In genomic region chr2:68751397-68752339, GRCh38 we compare ENCODE assay signal across 8 cellular contexts. TPM values are rescaled to one million over a fixed set of nuclear protein-coding genes. Genes with fewer than 3 reads are reported as not detected.
DNase-seq lines count a peak whose midpoint lies in the region; ATAC-seq and TF ChIP-seq lines count a peak whose summit lies in the region.

No MANE protein-coding gene starts in this region.

- peaks cover 40% of the 10 kb centered on the region for H3K36me3 Mint-ChIP-seq in activated naive CD8-positive, alpha-beta T cell treated with anti-CD3 and anti-CD28 coated beads, Interleukin-2, amount 50 U/mL, for 24 hours (ENCODE audit: low read depth)

- peak; percentile 57 for TF ChIP-seq CTCF in GM12801 (IDR thresholded peaks at IDR 0.05; ENCODE audit: extremely low read depth, insufficient read length)
- TF ChIP-seq CTCF in left ventricle myocardium inferior (IDR thresholded peaks at IDR 0.05; ENCODE audit: borderline replicate concordance) = peak; percentile 96

- H3K36me3 ChIP-seq in left ventricle myocardium inferior = no peaks in the 10 kb centered on the region

- intact Hi-C loops in left ventricle myocardium inferior (cut with micrococcal nuclease) = loop anchor here (5.0 kb wide), 2 partner anchors 86 to 156 kb away; no protein-coding TSS in a partner anchor
- intact Hi-C loops in sciatic nerve (cut with DNase I) = loop anchor here (5.0 to 10.0 kb wide), 2 partner anchors 83 to 156 kb away; no protein-coding TSS in a partner anchor

- peaks cover 12% of the 10 kb centered on the region for H3K9me3 Mint-ChIP-seq in activated naive CD8-positive, alpha-beta T cell treated with anti-CD3 and anti-CD28 coated beads, Interleukin-2, amount 50 U/mL, for 24 hours

- H3K4me1 Mint-ChIP-seq in activated naive CD8-positive, alpha-beta T cell treated with anti-CD3 and anti-CD28 coated beads, Interleukin-2, amount 50 U/mL, for 24 hours = peaks cover 86% of the 10 kb centered on the region

- peaks cover 2% of the 10 kb centered on the region for H3K9me3 ChIP-seq in left ventricle myocardium inferior (replicated peaks)

- peak overlapping the region; percentile 67 for H3K27ac Mint-ChIP-seq in activated naive CD8-positive, alpha-beta T cell treated with anti-CD3 and anti-CD28 coated beads, Interleukin-2, amount 50 U/mL, for 24 hours

- peak overlapping the region; percentile 2 for H3K27ac ChIP-seq in left ventricle myocardium inferior (replicated peaks)

- DNase-seq in NCI-H1417 (lab: John Stamatoyannopoulos, UW) (peak; percentile 44 to 96 (median 79)), SW480 (ENCODE audit: low spot score) (peak; percentile 81), left ventricle myocardium inferior (peak; percentile 88), sciatic nerve (ENCODE audit: low spot score) (peak; percentile 97)
- DNase-seq in activated naive CD8-positive, alpha-beta T cell treated with anti-CD3 and anti-CD28 coated beads, Interleukin-2, amount 50 U/mL, for 24 hours = peak; percentile 96

- H3K4me1 ChIP-seq in left ventricle myocardium inferior = peaks cover 20% of the 10 kb centered on the region

- peak overlapping the region; percentile 33 for H3K4me3 ChIP-seq in left ventricle myocardium inferior

- H3K4me3 Mint-ChIP-seq in activated naive CD8-positive, alpha-beta T cell treated with anti-CD3 and anti-CD28 coated beads, Interleukin-2, amount 50 U/mL, for 24 hours = peak overlapping the region; percentile 42

- H3K27me3 Mint-ChIP-seq in activated naive CD8-positive, alpha-beta T cell treated with anti-CD3 and anti-CD28 coated beads, Interleukin-2, amount 50 U/mL, for 24 hours = no peaks in the 10 kb centered on the region

- ATAC-seq in HG02623 (IDR thresholded peaks at IDR 0.05; ENCODE audit: unreplicated experiment) = peak; percentile 73
- peak; percentile 88 for ATAC-seq in activated naive CD8-positive, alpha-beta T cell treated with anti-CD3 and anti-CD28 coated beads, Interleukin-2, amount 50 U/mL, for 24 hours
- peak; percentile 94 for ATAC-seq in sciatic nerve
- no peak for ATAC-seq in GM18519 (IDR thresholded peaks at IDR 0.05; ENCODE audit: low FRiP score, unreplicated experiment)

- H3K27me3 ChIP-seq in left ventricle myocardium inferior (ENCODE audit: low read depth) = no peaks in the 10 kb centered on the region

RNA-seq across cellular contexts. Expression of gene ARHGAP25, which starts 17.1 kb away (rescaled TPM):
- total RNA-seq in left ventricle myocardium inferior = 5.3 TPM
- 21.6 TPM for total RNA-seq in sciatic nerve
